In genomic region chr11:6251120-6251733, GRCh38 we compare ENCODE assay signal across 8 cellular contexts. TPM values are rescaled to one million over a fixed set of nuclear protein-coding genes. Genes with fewer than 3 reads are reported as not detected.
DNase-seq lines count a peak whose midpoint lies in the region; ATAC-seq, FAIRE-seq and TF ChIP-seq lines count a peak whose summit lies in the region.

No MANE protein-coding gene starts in this region.

- no peaks in the 10 kb centered on the region for H3K36me3 ChIP-seq in pancreas

- H3K9me3 Mint-ChIP-seq in CD4-positive, alpha-beta T cell: no peaks in the 10 kb centered on the region

- H3K27ac Mint-ChIP-seq in CD4-positive, alpha-beta T cell: no peak overlapping the region

- peaks cover 10 to 33% (median 31%) of the 10 kb centered on the region in 3 donors for H3K4me1 ChIP-seq in pancreas

- peak; percentile 90 for ATAC-seq in CD4-positive, alpha-beta T cell (ENCODE audit: poor library complexity)
- peak; percentile 69 for ATAC-seq in HG03439 (IDR thresholded peaks at IDR 0.05; ENCODE audit: unreplicated experiment)
- ATAC-seq in pancreas: peak; percentile 84 to 92 (median 86)

- POLR2A ChIA-PET in CD4-positive, alpha-beta T cell (lab: Charles Lee): interaction anchor here (1.0 to 1.5 kb wide), 3 partner anchors 11 to 112 kb away, joined by 3 to 5 read pairs (median 4); partner anchors contain the start of gene FHIP1B

- CTCF ChIA-PET in CD4-positive, alpha-beta T cell (lab: Charles Lee): interaction anchor here (0.6 to 2.9 kb wide), 10 partner anchors 9 to 263 kb away, joined by 3 to 18 read pairs (median 5); partner anchors contain the start of genes CCKBR and FHIP1B

- TF ChIP-seq CTCF in CD4-positive, alpha-beta T cell (IDR thresholded peaks at IDR 0.05): peak; percentile 72
- TF ChIP-seq CTCF in pancreas (IDR thresholded peaks at IDR 0.05): peak; percentile 85 to 89 (median 87)

- H3K27ac ChIP-seq in CD4-positive, alpha-beta T cell (ENCODE audit: low read depth, low read length): no peak overlapping the region
- H3K27ac ChIP-seq in pancreas: peak overlapping the region; percentile 79 to 90 (median 88)

- intact Hi-C loops in CD4-positive, alpha-beta T cell (cut with DNase I, micrococcal nuclease): loop anchor here (1.0 to 2.0 kb wide), 2 partner anchors 102 kb away; no protein-coding TSS in a partner anchor
- intact Hi-C loops in pancreas (cut with DNase I): no loop called here

- H3K27me3 Mint-ChIP-seq in CD4-positive, alpha-beta T cell: peaks cover 4% of the 10 kb centered on the region

- 37 to 38% methylated on average over 6 of the region's 6 CpGs for WGBS in pancreas, 2 donors

- H3K4me1 Mint-ChIP-seq in CD4-positive, alpha-beta T cell (ENCODE audit: low read depth): no peaks in the 10 kb centered on the region

- no peak overlapping the region for H3K4me3 ChIP-seq in pancreas

- H3K4me3 Mint-ChIP-seq in CD4-positive, alpha-beta T cell: no peak overlapping the region

- no peak for FAIRE-seq in pancreas (lab: Jason Lieb, UNC)

- H3K36me3 Mint-ChIP-seq in CD4-positive, alpha-beta T cell (ENCODE audit: low read depth): no peaks in the 10 kb centered on the region

- H3K27me3 ChIP-seq in CD4-positive, alpha-beta T cell (ENCODE audit: control insufficient read depth, insufficient read depth, low read length): no peaks in the 10 kb centered on the region
- no peaks in the 10 kb centered on the region for H3K27me3 ChIP-seq in pancreas

- H3K9me3 ChIP-seq in CD4-positive, alpha-beta T cell (ENCODE audit: control insufficient read depth, low read length): no peaks in the 10 kb centered on the region
- H3K9me3 ChIP-seq in pancreas: no peaks in the 10 kb centered on the region

- peak; percentile 15 to 51 (median 25) for DNase-seq in CD4-positive, alpha-beta T cell
- peak; percentile 35 for DNase-seq in GM19238 (ENCODE audit: insufficient read length, low spot score)
- DNase-seq in OCI-M1 (lab: John Stamatoyannopoulos, UW): peak; percentile 73
- DNase-seq in activated naive CD4-positive, alpha-beta T cell treated with Interleukin-2 at 50 U/mL for 16 hours: peak; percentile 55
- DNase-seq in globus pallidus (ENCODE audit: low spot score): peak; percentile 32
- peak; percentile 78 to 91 (median 84) for DNase-seq in pancreas
- no peak for DNase-seq in NCI-H1436 (lab: John Stamatoyannopoulos, UW)

RNA-seq across cellular contexts. Expression of gene CCKBR, which starts 8.4 kb away (rescaled TPM):
- total RNA-seq in CD4-positive, alpha-beta T cell: not detected
- 10 to 100 TPM in 2 of 6 donors, 1 to 10 TPM in 4; 1.3 to 19.7 (median 3.1) TPM for total RNA-seq in pancreas
- polyA plus RNA-seq in pancreas: 1 to 10 TPM; 2.5 to 7.7 TPM

RNA-seq across cellular contexts. Expression of gene CNGA4, which starts 12.3 kb away (rescaled TPM):
- total RNA-seq in CD4-positive, alpha-beta T cell: under 1 TPM in 1 of 2 experiments, not detected in 1; 0.16 TPM
- under 1 TPM; 0.12 to 0.28 (median 0.22) TPM for total RNA-seq in pancreas
- under 1 TPM; 0.14 to 0.46 TPM for polyA plus RNA-seq in pancreas

RNA-seq across cellular contexts. Expression of gene FHIP1B, which starts 16.8 kb away (rescaled TPM):
- 10 to 100 TPM; 26.7 to 27.7 TPM for total RNA-seq in CD4-positive, alpha-beta T cell
- total RNA-seq in pancreas: 10 to 100 TPM; 13.0 to 28.1 (median 18.4) TPM
- polyA plus RNA-seq in pancreas: 10 to 100 TPM; 74.3 to 82.9 TPM

RNA-seq across cellular contexts. Expression of gene C11orf42, which starts 45.9 kb away (rescaled TPM):
- not detected for total RNA-seq in CD4-positive, alpha-beta T cell
- not detected for total RNA-seq in pancreas
- not detected for polyA plus RNA-seq in pancreas

RNA-seq across cellular contexts. Expression of gene OR52W1, which starts 52.2 kb away (rescaled TPM):
- total RNA-seq in CD4-positive, alpha-beta T cell: not detected
- total RNA-seq in pancreas: not detected
- not detected for polyA plus RNA-seq in pancreas

Comparison
In these comparisons a context has a peak if more than half of its experiments do, and no peak if none do; other contexts are left out.
1. intact Hi-C loops: an anchor here in CD4-positive, alpha-beta T cell (1.0 to 2.0 kb wide); none called in pancreas.